Comparison of ENCODE assay signal across 11 cellular contexts in genomic region chr18:64380117-64380516, GRCh38.
DNase-seq lines count a peak whose midpoint lies in the region; ATAC-seq and TF ChIP-seq lines count a peak whose summit lies in the region.
"Had no signal": no experiment of that assay in that cellular context is flagged by ENCODE, and none has a peak within 500 bp of the region (broad histone marks: within the 10 kb centered on the region; RNA-seq: fewer than 3 reads in every experiment).

No MANE protein-coding gene starts in this region.

- in situ Hi-C loops in G401 (cut with HindIII; ENCODE audit: low sequenced_read_pairs) = no loop called here

- no peak for TF ChIP-seq POLR2A in erythroblast (IDR thresholded peaks at IDR 0.05; ENCODE audit: low read length)

- no peak for TF ChIP-seq CTCF in GM10266 (IDR thresholded peaks at IDR 0.05; ENCODE audit: control insufficient read depth, insufficient read depth, low read depth, missing control alignments)

- peak; percentile 98 for ATAC-seq in GM19395 (IDR thresholded peaks at IDR 0.05; ENCODE audit: unreplicated experiment)
- peak; percentile 97 for ATAC-seq in HG02763 (IDR thresholded peaks at IDR 0.05; ENCODE audit: unreplicated experiment)
- peak; percentile 99 for ATAC-seq in HG03442 (IDR thresholded peaks at IDR 0.05; ENCODE audit: unreplicated experiment)
- ATAC-seq: naive thymus-derived CD8-positive, alpha-beta T cell had no signal

- DNase-seq in GM10266 (ENCODE audit: extremely low spot score) = peak; percentile 37
- no peak for DNase-seq in erythroblast (lab: John Stamatoyannopoulos, UW)
- no peak for DNase-seq in ecto neural progenitor cell (ENCODE audit: low spot score)
- DNase-seq in G401 (ENCODE audit: low spot score) = no peak
- DNase-seq in islet precursor cell = no peak
- DNase-seq: DMS153; naive thymus-derived CD8-positive, alpha-beta T cell; small intestine had no signal
